Comparison of ENCODE assay signal across 17 cellular contexts in the genomic region with DNA sequence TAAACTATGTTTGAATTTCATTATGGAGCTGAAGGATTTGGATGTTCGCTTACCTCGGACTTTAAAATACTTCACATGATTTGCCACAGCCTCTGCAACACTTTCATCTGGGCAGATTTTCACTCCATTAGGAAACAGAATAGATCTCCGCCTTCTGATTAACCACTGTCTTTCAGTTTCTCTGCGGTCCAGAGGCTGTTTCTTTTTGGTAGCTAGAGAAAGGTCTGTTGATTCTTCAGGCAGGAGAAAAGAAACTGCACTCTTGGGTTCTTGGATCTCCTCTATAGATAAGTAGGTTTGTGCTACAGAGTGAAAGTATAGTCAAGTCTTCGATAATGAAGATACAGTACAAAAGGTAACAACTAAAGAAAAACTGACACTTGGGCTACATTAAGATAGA.
"Had no signal": no experiment of that assay in that cellular context is flagged by ENCODE, and none has a peak within 500 bp of the region (broad histone marks: within the 10 kb centered on the region; RNA-seq: fewer than 3 reads in every experiment).

No MANE protein-coding gene starts in this region.

- H3K36me3 Mint-ChIP-seq: natural killer cell treated with Interleukin-12 subunit alpha and Interleukin-12 subunit beta and Interleukin-15 and Interleukin-18, amount 100 ng/mL, for 72 hours had no signal

- H3K27me3 Mint-ChIP-seq: effector memory CD8-positive, alpha-beta T cell; natural killer cell treated with Interleukin-12 subunit alpha and Interleukin-12 subunit beta and Interleukin-15 and Interleukin-18, amount 100 ng/mL, for 72 hours had no signal

- DNase-seq: effector memory CD8-positive, alpha-beta T cell; esophagus squamous epithelium; foreskin fibroblast; heart left ventricle; hypothalamus; kidney glomerular epithelial cell; mammary epithelial cell; sigmoid colon; stimulated activated CD4-positive, alpha-beta T cell treated with anti-CD3 and anti-CD28 coated beads, Interleukin-12 subunit alpha, Interleukin-12 subunit beta, amount 100 ng/mL, for 4 hours; stimulated activated naive CD4-positive, alpha-beta T cell; stomach; trophoblast cell had no signal

- H3K4me3 ChIP-seq: esophagus squamous epithelium, heart left ventricle, right atrium auricular region, skin epidermis, stomach had no signal

- H3K36me3 ChIP-seq: neutrophil, right atrium auricular region, sigmoid colon had no signal

- H3K4me1 ChIP-seq: esophagus squamous epithelium, heart left ventricle, right atrium auricular region, stomach had no signal

- H3K27ac Mint-ChIP-seq: effector memory CD8-positive, alpha-beta T cell; natural killer cell treated with Interleukin-12 subunit alpha and Interleukin-12 subunit beta and Interleukin-15 and Interleukin-18, amount 100 ng/mL, for 72 hours had no signal

- FAIRE-seq: urothelium cell line had no signal

- H3K9me3 Mint-ChIP-seq: effector memory CD8-positive, alpha-beta T cell; natural killer cell treated with Interleukin-12 subunit alpha and Interleukin-12 subunit beta and Interleukin-15 and Interleukin-18, amount 100 ng/mL, for 72 hours had no signal

- H3K27ac ChIP-seq: esophagus squamous epithelium, heart left ventricle, neutrophil, right atrium auricular region, skin epidermis, stomach had no signal

- H3K27me3 ChIP-seq: esophagus squamous epithelium, heart left ventricle, neutrophil, right atrium auricular region, sigmoid colon, stomach had no signal

- H3K4me3 Mint-ChIP-seq: effector memory CD8-positive, alpha-beta T cell; natural killer cell treated with Interleukin-12 subunit alpha and Interleukin-12 subunit beta and Interleukin-15 and Interleukin-18, amount 100 ng/mL, for 72 hours had no signal

- H3K9me3 ChIP-seq: esophagus squamous epithelium, heart left ventricle, neutrophil, right atrium auricular region, sigmoid colon, stomach had no signal
